In genomic region chr16:68642436-68643064, GRCh38 we compare ENCODE assay signal across 1 cellular context.
TF ChIP-seq lines count a peak whose summit lies in the region.

No MANE protein-coding gene starts in this region.

TF ChIP-seq in WTC11, 78 proteins besides CTCF, POLR2A, EP300 and RAD21:
- TF ChIP-seq AFF4 (CRISPR knock-in tag; IDR thresholded peaks at IDR 0.05; ENCODE audit: borderline replicate concordance): 0 out of 2 replicates have a peak, but pooled peaks have one; percentile 25
- TF ChIP-seq ZNF121 (CRISPR knock-in tag; IDR thresholded peaks at IDR 0.05): peak; percentile 87
- 0 out of 2 replicates have a peak, but pooled peaks have one; percentile 59 for TF ChIP-seq TEAD1 (CRISPR knock-in tag; IDR thresholded peaks at IDR 0.05)
- TF ChIP-seq MYBL2 (CRISPR knock-in tag; IDR thresholded peaks at IDR 0.05): 0 out of 2 replicates have a peak, but pooled peaks have one; percentile 40
- 0 out of 2 replicates have a peak, but pooled peaks have one; percentile 49 for TF ChIP-seq E2F5 (CRISPR knock-in tag; IDR thresholded peaks at IDR 0.05)
- no peak for TF ChIP-seq GRHL2 (CRISPR knock-in tag; IDR thresholded peaks at IDR 0.05; ENCODE audit: insufficient replicate concordance, severe bottlenecking)
- 0 out of 2 replicates have a peak, but pooled peaks have one; percentile 25 for TF ChIP-seq ETV6 (CRISPR knock-in tag; IDR thresholded peaks at IDR 0.05)
- TF ChIP-seq MAX (CRISPR knock-in tag; IDR thresholded peaks at IDR 0.05): peak; percentile 82
- TF ChIP-seq FOXP4 (CRISPR knock-in tag; IDR thresholded peaks at IDR 0.05): peak; percentile 34; the same call in 1 of the 2 replicates
- 0 out of 2 replicates have a peak, but pooled peaks have one; percentile 22 for TF ChIP-seq USF1 (CRISPR knock-in tag; IDR thresholded peaks at IDR 0.05)
- TF ChIP-seq ERG (CRISPR knock-in tag; IDR thresholded peaks at IDR 0.05): 0 out of 2 replicates have a peak, but pooled peaks have one; percentile 45
- peak; percentile 55; the same call in 1 of the 2 replicates for TF ChIP-seq FOXP1 (CRISPR knock-in tag; IDR thresholded peaks at IDR 0.05; ENCODE audit: borderline replicate concordance)
- TF ChIP-seq SMAD4 (CRISPR knock-in tag; IDR thresholded peaks at IDR 0.05): no peak
- 0 out of 2 replicates have a peak, but pooled peaks have one; percentile 66 for TF ChIP-seq ARID4B (CRISPR knock-in tag; IDR thresholded peaks at IDR 0.05; ENCODE audit: borderline replicate concordance)
- peak; percentile 78 for TF ChIP-seq ZNF423 (CRISPR knock-in tag; IDR thresholded peaks at IDR 0.05)
- peak; percentile 91 for TF ChIP-seq FOXK1 (CRISPR knock-in tag; IDR thresholded peaks at IDR 0.05)
- TF ChIP-seq ZNF416 (CRISPR knock-in tag; IDR thresholded peaks at IDR 0.05): 0 out of 2 replicates have a peak, but pooled peaks have one; percentile 65
- TF ChIP-seq ATF1 (CRISPR knock-in tag; IDR thresholded peaks at IDR 0.05): no peak
- 0 out of 2 replicates have a peak, but pooled peaks have one; percentile 42 for TF ChIP-seq ZNF232 (CRISPR knock-in tag; IDR thresholded peaks at IDR 0.05)
- TF ChIP-seq IRF2 (CRISPR knock-in tag; IDR thresholded peaks at IDR 0.05; ENCODE audit: borderline replicate concordance, low read depth): no peak
- TF ChIP-seq NR2C2 (CRISPR knock-in tag; IDR thresholded peaks at IDR 0.05): no peak
- TF ChIP-seq SMAD3 (CRISPR knock-in tag; IDR thresholded peaks at IDR 0.05; ENCODE audit: borderline replicate concordance): no peak
- TF ChIP-seq HMGXB4 (CRISPR knock-in tag; IDR thresholded peaks at IDR 0.05): peak; percentile 43; the same call in 1 of the 2 replicates
